8 cellular contexts compared by ENCODE assay signal in the genomic region with DNA sequence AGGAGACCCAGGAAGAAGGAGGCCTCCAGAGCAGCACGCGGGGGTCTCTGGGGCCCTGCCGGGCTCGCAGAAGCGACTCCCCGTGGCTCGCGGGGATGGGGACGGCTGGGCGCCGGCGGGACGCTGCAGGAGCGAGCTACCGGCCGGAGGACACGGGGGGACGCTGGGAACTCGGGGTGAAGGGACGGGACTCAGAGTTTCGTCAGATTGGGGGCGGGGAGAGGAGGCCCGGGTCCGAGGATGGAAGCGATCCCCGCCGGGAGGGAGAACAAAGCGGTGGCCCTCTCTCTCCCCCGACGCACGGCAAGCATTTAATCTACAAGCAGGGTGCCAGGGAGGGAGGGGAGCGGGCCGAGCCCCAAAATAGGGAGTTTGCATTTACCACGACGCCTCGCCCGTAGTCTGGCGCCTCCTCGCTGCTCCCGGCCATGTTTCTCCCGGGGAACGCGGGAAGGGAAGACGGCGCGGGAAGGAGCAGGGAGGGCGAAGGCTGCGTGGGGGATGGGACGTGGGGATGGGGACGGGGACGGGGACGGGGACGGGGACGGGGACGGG. TPM values are rescaled to one million over a fixed set of nuclear protein-coding genes. Genes with fewer than 3 reads are reported as not detected.
DNase-seq lines count a peak whose midpoint lies in the region; ATAC-seq, FAIRE-seq and TF ChIP-seq lines count a peak whose summit lies in the region.

A gene with protein sequence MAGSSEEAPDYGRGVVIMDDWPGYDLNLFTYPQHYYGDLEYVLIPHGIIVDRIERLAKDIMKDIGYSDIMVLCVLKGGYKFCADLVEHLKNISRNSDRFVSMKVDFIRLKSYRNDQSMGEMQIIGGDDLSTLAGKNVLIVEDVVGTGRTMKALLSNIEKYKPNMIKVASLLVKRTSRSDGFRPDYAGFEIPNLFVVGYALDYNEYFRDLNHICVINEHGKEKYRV (minus strand): TSS at position 461 of the 555 bp plus-strand sequence. CDS start 31 bp downstream, at position 430.

- CTCF ChIA-PET in Panc1 (lab: Charles Lee) = no interaction called here

- intact Hi-C loops in Panc1 (cut with micrococcal nuclease; ENCODE audit: unreplicated experiment) = loop anchor here (5.0 to 10.0 kb wide), 2 partner anchors 227 to 310 kb away; a partner anchor contains a TSS

- BruUV-seq in Panc1 (replicated peaks; lab: Mats Ljungman, UMichigan) = no TSS peak

- ATAC-seq in HG02759 (IDR thresholded peaks at IDR 0.05; ENCODE audit: unreplicated experiment) = peak; percentile 35
- ATAC-seq in Panc1 = peak; percentile 81

- H3K36me3 ChIP-seq in Panc1 (ENCODE audit: control insufficient read depth, insufficient read depth, low read length) (no peaks in the 10 kb centered on the region), small intestine (ENCODE audit: control insufficient read depth in 2 of 2, insufficient read depth in 2 of 2, low read length in 2 of 2) (no peaks in the 10 kb centered on the region)

- H3K4me1 ChIP-seq in Panc1 (ENCODE audit: control insufficient read depth, insufficient read depth, low read length) (peaks cover 13% of the 10 kb centered on the region), small intestine (ENCODE audit: control insufficient read depth in 2 of 2, insufficient read depth in 1 of 2, low read depth in 1 of 2, low read length in 1 of 2) (peaks cover 0 to 3% of the 10 kb centered on the region in 2 donors)

- TF ChIP-seq CTCF in Panc1 (IDR thresholded peaks at IDR 0.05) = no peak

- no peak for FAIRE-seq in small intestine (lab: Jason Lieb, UNC)

- H3K4me3 ChIP-seq in Panc1 (ENCODE audit: low read depth in 2 of 2, low read length in 2 of 2) (peak within 1 kb of the TSS; percentile 46 to 61), small intestine (ENCODE audit: low read depth in 1 of 2, low read length in 2 of 2) (peak within 1 kb of the TSS; percentile 61 to 65)

- H3K27me3 ChIP-seq in Panc1 (ENCODE audit: control insufficient read depth, insufficient read depth, low read length) (no peaks in the 10 kb centered on the region), small intestine (ENCODE audit: control insufficient read depth in 2 of 2, insufficient read depth in 2 of 2, low read length in 2 of 2) (no peaks in the 10 kb centered on the region)

- H3K9me3 ChIP-seq in Panc1 (ENCODE audit: control insufficient read depth, insufficient read depth, low read depth, low read length) = no peaks in the 10 kb centered on the region
- H3K9me3 ChIP-seq in small intestine (ENCODE audit: control insufficient read depth, low read depth) = no peaks in the 10 kb centered on the region

- DNase-seq in activated gamma-delta T cell treated with Interleukin-2 at 50 U/mL for 16 hours (peak; percentile 27), activated gamma-delta T cell (lab: John Stamatoyannopoulos, UW) (no peak), Panc1 (ENCODE audit: low read depth, low spot score) (no peak), T47D (ENCODE audit: low read depth in 1 of 2, low spot score in 1 of 2) (peak; percentile 19 to 38), iPS-NIHi11 (ENCODE audit: low spot score) (peak; percentile 63), small intestine (peak; percentile 52), GM19240 (ENCODE audit: insufficient read length, low spot score) (no peak)

- in situ Hi-C loops in Panc1 (cut with HindIII; ENCODE audit: low pct_unique_long_range_greater_than_20kb, low sequenced_read_pairs) = no loop called here
- in situ Hi-C loops in T47D (cut with HindIII; ENCODE audit: low pct_unique_long_range_greater_than_20kb, low sequenced_read_pairs) = no loop called here

- H3K27ac ChIP-seq in Panc1 (ENCODE audit: low read length) (peak within 1 kb of the TSS; percentile 77), small intestine (ENCODE audit: low read depth in 1 of 2, low read length in 1 of 2) (peak within 1 kb of the TSS; percentile 53 to 91)

- WGBS in small intestine, 3 donors = 0 to 3% (median 2%) methylated on average over 34 to 55 of the region's 55 CpGs

- POLR2A ChIA-PET in Panc1 (lab: Charles Lee) = no interaction called here

RNA-seq across cellular contexts. Expression of the gene that starts here (rescaled TPM):
- 3.0 TPM for total RNA-seq in Panc1 (2021; ENCODE audit: unreplicated experiment)
- polyA plus RNA-seq in Panc1 (2012; ENCODE audit: insufficient read length) = 3.5 TPM
- polyA plus RNA-seq in small intestine = 10 to 100 TPM in 2 of 3 donors, 1 to 10 TPM in 1; 9.7 to 14.2 (median 11.6) TPM

Comparison
In these comparisons a context has a peak if more than half of its experiments do, and no peak if none do; other contexts are left out.
1. DNase-seq: peak in activated gamma-delta T cell treated with Interleukin-2 at 50 U/mL for 16 hours (single experiment), T47D (2 of 2), iPS-NIHi11 (single experiment) and small intestine (single experiment); none in activated gamma-delta T cell (single experiment), Panc1 (single experiment) and GM19240 (single experiment).